In the genomic region with DNA sequence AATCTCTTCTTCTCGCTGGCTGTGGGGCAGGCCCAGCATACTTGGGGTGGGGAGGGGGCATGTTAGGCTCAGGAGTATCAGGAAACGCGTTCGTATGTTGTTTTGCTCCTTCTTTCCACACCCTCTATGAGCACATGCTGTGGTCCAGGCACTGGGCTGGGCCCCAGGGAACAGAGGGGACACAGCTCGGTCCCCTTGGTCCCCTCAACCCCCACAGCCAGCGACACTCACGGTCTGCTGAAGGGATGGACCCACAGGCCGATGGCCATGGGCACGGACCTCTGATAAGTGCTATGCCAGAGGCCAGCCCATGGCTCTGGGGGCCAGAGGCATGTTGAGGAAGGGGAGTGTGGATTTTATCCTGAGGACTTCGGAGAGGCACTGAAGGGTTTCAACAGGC, we compare ENCODE assay signal across 23 cellular contexts. TPM values are rescaled to one million over a fixed set of nuclear protein-coding genes. Genes with fewer than 3 reads are reported as not detected.
"Had no signal": no experiment of that assay in that cellular context is flagged by ENCODE, and none has a peak within 500 bp of the region (broad histone marks: within the 10 kb centered on the region; RNA-seq: fewer than 3 reads in every experiment).

No MANE protein-coding gene starts in this region.

- H3K27me3 ChIP-seq: dorsolateral prefrontal cortex, right atrium auricular region, testis had no signal

- H3K27ac ChIP-seq: dorsolateral prefrontal cortex, neutrophil, parathyroid adenoma, prostate gland, right atrium auricular region, testis, tibial artery had no signal

- ATAC-seq: naive thymus-derived CD8-positive, alpha-beta T cell; stimulated activated naive CD8-positive, alpha-beta T cell treated with anti-CD3 and anti-CD28 coated beads, Interleukin-15, amount 100 ng/mL, for 72 hours had no signal

- H3K9me3 ChIP-seq: neutrophil, prostate gland, testis had no signal

- DNase-seq: caudate nucleus; cerebellar nuclear complex; dorsolateral prefrontal cortex; effector CD4-positive, alpha-beta T cell; hypothalamus; mammary epithelial cell; mesendoderm; naive thymus-derived CD8-positive, alpha-beta T cell; nephron progenitor cell; spleen; stimulated activated CD4-positive, alpha-beta T cell treated with anti-CD3 and anti-CD28 coated beads, Interleukin-2, amount 100 ng/mL, for 48 hours; stimulated activated naive CD4-positive, alpha-beta T cell; stimulated activated naive CD8-positive, alpha-beta T cell treated with anti-CD3 and anti-CD28 coated beads, Interleukin-15, amount 100 ng/mL, for 72 hours; testis had no signal

- H3K4me1 ChIP-seq: parathyroid adenoma, prostate gland had no signal

- H3K36me3 ChIP-seq: neutrophil, prostate gland, right atrium auricular region, tibial artery had no signal

- FAIRE-seq: colon, frontal cortex, keratinocyte had no signal

- H3K4me3 ChIP-seq: dorsolateral prefrontal cortex, prostate gland, right atrium auricular region, skin epidermis, spleen, testis, tibial artery had no signal

RNA-seq across cellular contexts. Expression of a gene that starts 6.2 kb away (rescaled TPM):
- polyA plus RNA-seq: naive thymus-derived CD8-positive, alpha-beta T cell had no signal
